ENCODE assay signal across 9 cellular contexts in genomic region chr16:50265260-50265659, GRCh38. TPM values are rescaled to one million over a fixed set of nuclear protein-coding genes. Genes with fewer than 3 reads are reported as not detected.
A peak's percentile ranks its signal among the peaks of the same experiment; 100 is the strongest.
DNase-seq lines count a peak whose midpoint lies in the region; ATAC-seq, FAIRE-seq and TF ChIP-seq lines count a peak whose summit lies in the region.
"Had no signal": no experiment of that assay in that cellular context is flagged by ENCODE, and none has a peak within 500 bp of the region (broad histone marks: within the 10 kb centered on the region; RNA-seq: fewer than 3 reads in every experiment).

No MANE protein-coding gene starts in this region.

- peak; percentile 51 to 63 (median 57) for DNase-seq in CD4-positive, alpha-beta memory T cell
- DNase-seq in NT2/D1 (ENCODE audit: low read depth, low spot score) (no peak), astrocyte (ENCODE audit: low read depth) (no peak), neural crest cell (ENCODE audit: low read depth, low spot score) (no peak), neural progenitor cell (ENCODE audit: low spot score) (no peak)

- H3K27me3 ChIP-seq in CD4-positive, alpha-beta memory T cell (ENCODE audit: insufficient read depth, low read length): no peaks in the 10 kb centered on the region
- no peaks in the 10 kb centered on the region for H3K27me3 ChIP-seq in NT2/D1 (ENCODE audit: insufficient read depth, insufficient read length)
- no peaks in the 10 kb centered on the region for H3K27me3 ChIP-seq in astrocyte (ENCODE audit: insufficient read depth, low read length)
- H3K27me3 ChIP-seq in neural progenitor cell: no peaks in the 10 kb centered on the region

- H3K36me3 Mint-ChIP-seq in CD4-positive, alpha-beta memory T cell: peaks cover 4 to 30% of the 10 kb centered on the region in 2 donors
- H3K36me3 Mint-ChIP-seq in astrocyte (ENCODE audit: low read depth, unreplicated experiment) (peaks cover 7% of the 10 kb centered on the region), neural crest cell (ENCODE audit: low read depth) (no peaks in the 10 kb centered on the region), neural progenitor cell (no peaks in the 10 kb centered on the region)

- H3K79me2 ChIP-seq in astrocyte (ENCODE audit: insufficient read depth, low read length): peaks cover 23% of the 10 kb centered on the region
- H3K79me2 ChIP-seq in neural progenitor cell (ENCODE audit: low read depth): no peaks in the 10 kb centered on the region

- H2AFZ ChIP-seq in astrocyte (ENCODE audit: low read depth, low read length) (no peak overlapping the region), neural progenitor cell (replicated peaks) (no peak overlapping the region)

- no peaks in the 10 kb centered on the region for H3K9me3 Mint-ChIP-seq in CD4-positive, alpha-beta memory T cell
- H3K9me3 Mint-ChIP-seq in astrocyte (ENCODE audit: unreplicated experiment) (peaks cover 2% of the 10 kb centered on the region), neural crest cell (no peaks in the 10 kb centered on the region), neural progenitor cell (no peaks in the 10 kb centered on the region)

- H3K36me3 ChIP-seq in CD4-positive, alpha-beta memory T cell (ENCODE audit: insufficient read depth, low read length): no peaks in the 10 kb centered on the region
- peaks cover 10% of the 10 kb centered on the region for H3K36me3 ChIP-seq in NT2/D1 (ENCODE audit: insufficient read depth, insufficient read length, low read length)
- no peaks in the 10 kb centered on the region for H3K36me3 ChIP-seq in astrocyte (ENCODE audit: insufficient read depth, low read length)
- H3K36me3 ChIP-seq in neural progenitor cell: no peaks in the 10 kb centered on the region
- H3K36me3 ChIP-seq: thoracic aorta had no signal

- H3K4me2 ChIP-seq in astrocyte (ENCODE audit: low read length): no peak overlapping the region
- H3K4me2 ChIP-seq in neural progenitor cell: no peak overlapping the region

- H4K20me1 ChIP-seq in astrocyte (ENCODE audit: insufficient read depth, low read length) (no peaks in the 10 kb centered on the region), neural progenitor cell (ENCODE audit: low read depth) (no peaks in the 10 kb centered on the region)

- peaks cover 32 to 71% (median 44%) of the 10 kb centered on the region in 4 donors for H3K4me1 Mint-ChIP-seq in CD4-positive, alpha-beta memory T cell
- H3K4me1 Mint-ChIP-seq in astrocyte (ENCODE audit: low read depth, unreplicated experiment) (peaks cover 22% of the 10 kb centered on the region), neural crest cell (peaks cover 26% of the 10 kb centered on the region), neural progenitor cell (peaks cover 22% of the 10 kb centered on the region)

- FAIRE-seq in astrocyte (lab: Jason Lieb, UNC): no peak

- no peaks in the 10 kb centered on the region for H3K9me3 ChIP-seq in CD4-positive, alpha-beta memory T cell (ENCODE audit: control insufficient read depth in 1 of 2, low read length in 2 of 2)
- no peaks in the 10 kb centered on the region for H3K9me3 ChIP-seq in NT2/D1 (ENCODE audit: insufficient read depth, low read length)
- no peaks in the 10 kb centered on the region for H3K9me3 ChIP-seq in astrocyte (ENCODE audit: insufficient read depth, low read depth, low read length)
- no peaks in the 10 kb centered on the region for H3K9me3 ChIP-seq in neural progenitor cell (ENCODE audit: low read depth)
- H3K9me3 ChIP-seq: thoracic aorta had no signal

- POLR2A ChIA-PET in CD4-positive, alpha-beta memory T cell (lab: Charles Lee; ENCODE audit: partially characterized antibody): interaction anchor here (0.8 to 12.4 kb wide), 15 partner anchors 9 to 541 kb away, joined by 3 to 252 read pairs (median 5); no protein-coding TSS in a partner anchor

- peak overlapping the region; percentile 81 for H3K27ac ChIP-seq in CD4-positive, alpha-beta memory T cell (ENCODE audit: low read depth, low read length)
- H3K27ac ChIP-seq in astrocyte (ENCODE audit: low read depth, low read length): no peak overlapping the region
- no peak overlapping the region for H3K27ac ChIP-seq in neural progenitor cell

- H3K4me3 Mint-ChIP-seq in CD4-positive, alpha-beta memory T cell: peak overlapping the region; percentile 84 to 98 (median 98)
- H3K4me3 Mint-ChIP-seq in astrocyte (ENCODE audit: unreplicated experiment) (no peak overlapping the region), neural crest cell (no peak overlapping the region), neural progenitor cell (no peak overlapping the region)

- CTCF ChIA-PET in CD4-positive, alpha-beta memory T cell (lab: Charles Lee; ENCODE audit: partially characterized antibody): interaction anchor here (0.7 to 15.2 kb wide), 26 partner anchors 9 to 541 kb away, joined by 3 to 155 read pairs (median 4); partner anchors contain the start of gene CNEP1R1

- no peak overlapping the region for H3K4me3 ChIP-seq in CD4-positive, alpha-beta memory T cell (ENCODE audit: low read length in 2 of 2)
- H3K4me3 ChIP-seq in NT2/D1 (ENCODE audit: insufficient read length, low read depth) (no peak overlapping the region), astrocyte (ENCODE audit: insufficient read depth, low read depth, low read length) (no peak overlapping the region), neural progenitor cell (no peak overlapping the region)

- TF ChIP-seq CTCF in astrocyte (IDR thresholded peaks at IDR 0.05; ENCODE audit: insufficient read depth, low read depth, low read length) (no peak), neural crest cell (conservative IDR thresholded peaks at IDR 0.05) (peak; percentile 18), neural progenitor cell (IDR thresholded peaks at IDR 0.05) (no peak)

- intact Hi-C loops in CD4-positive, alpha-beta memory T cell (cut with micrococcal nuclease): loop anchor here (1.0 to 5.0 kb wide), 10 partner anchors 47 to 541 kb away; partner anchors contain the start of genes NKD1, SNX20 and TENT4B

- peak overlapping the region; percentile 71 for H3K9ac ChIP-seq in NT2/D1 (ENCODE audit: insufficient read length, low read depth)
- H3K9ac ChIP-seq in astrocyte (ENCODE audit: low read length): no peak overlapping the region
- H3K9ac ChIP-seq in neural progenitor cell: no peak overlapping the region

- peak; percentile 28 for ATAC-seq in GM21447 (IDR thresholded peaks at IDR 0.05; ENCODE audit: unreplicated experiment)
- no peak for ATAC-seq in GM21825 (IDR thresholded peaks at IDR 0.05; ENCODE audit: unreplicated experiment)
- no peak for ATAC-seq in GM21619 (IDR thresholded peaks at IDR 0.05; ENCODE audit: unreplicated experiment)

- H3F3A ChIP-seq in neural progenitor cell (ENCODE audit: low read depth): no peaks in the 10 kb centered on the region

- no peaks in the 10 kb centered on the region for H3K27me3 Mint-ChIP-seq in CD4-positive, alpha-beta memory T cell
- H3K27me3 Mint-ChIP-seq in astrocyte (ENCODE audit: low read depth, unreplicated experiment): no peaks in the 10 kb centered on the region
- peaks cover 20% of the 10 kb centered on the region for H3K27me3 Mint-ChIP-seq in neural crest cell (ENCODE audit: low read depth)
- peaks cover 19% of the 10 kb centered on the region for H3K27me3 Mint-ChIP-seq in neural progenitor cell (ENCODE audit: insufficient read depth, low read depth)

- peaks cover 48% of the 10 kb centered on the region for H3K4me1 ChIP-seq in CD4-positive, alpha-beta memory T cell (ENCODE audit: insufficient read depth, low read length)
- H3K4me1 ChIP-seq in NT2/D1 (ENCODE audit: insufficient read depth, insufficient read length) (peaks cover 17% of the 10 kb centered on the region), astrocyte (ENCODE audit: insufficient read depth, low read length) (peaks cover 21% of the 10 kb centered on the region), neural progenitor cell (peaks cover 9% of the 10 kb centered on the region)

- peak overlapping the region; percentile 92 to 99 (median 94) for H3K27ac Mint-ChIP-seq in CD4-positive, alpha-beta memory T cell
- peak overlapping the region; percentile 75 for H3K27ac Mint-ChIP-seq in astrocyte (ENCODE audit: unreplicated experiment)
- H3K27ac Mint-ChIP-seq in neural crest cell (ENCODE audit: unreplicated experiment): no peak overlapping the region
- H3K27ac Mint-ChIP-seq in neural progenitor cell: no peak overlapping the region

RNA-seq across cellular contexts. Expression of gene ADCY7, which starts 1.1 kb away (rescaled TPM):
- total RNA-seq in CD4-positive, alpha-beta memory T cell: 100 to 1,000 TPM; 230 to 235 TPM
- polyA plus RNA-seq in CD4-positive, alpha-beta memory T cell: 10 to 100 TPM; 34.8 to 69.7 TPM
- total RNA-seq in astrocyte (30.3 and 33.7 TPM in 2 replicates), neural crest cell (6.9 and 8.8 TPM in 2 replicates), neural progenitor cell (ENCODE audit: low replicate concordance) (2.5 and 13.2 TPM in 2 replicates)

Comparison
In these comparisons a context has a peak if more than half of its experiments do, and no peak if none do; other contexts are left out.
1. DNase-seq: peak in CD4-positive, alpha-beta memory T cell (5 of 5); none in NT2/D1 (single experiment), astrocyte (single experiment), neural crest cell (single experiment) and neural progenitor cell (single experiment).
2. H3K27ac Mint-ChIP-seq: peak in CD4-positive, alpha-beta memory T cell (7 of 7) and astrocyte (single experiment); none in neural crest cell (single experiment) and neural progenitor cell (single experiment).
3. H3K4me3 Mint-ChIP-seq: peak in CD4-positive, alpha-beta memory T cell (8 of 8); none in astrocyte (single experiment), neural crest cell (single experiment) and neural progenitor cell (single experiment).